8 cellular contexts compared by ENCODE assay signal in genomic region chr7:126803060-126803665, GRCh38.
A peak's percentile ranks its signal among the peaks of the same experiment; 100 is the strongest.
DNase-seq lines count a peak whose midpoint lies in the region; ATAC-seq and TF ChIP-seq lines count a peak whose summit lies in the region.

No MANE protein-coding gene starts in this region.

- H3K27me3 Mint-ChIP-seq in nephron progenitor cell (ENCODE audit: low read depth, poor library complexity): peaks cover 10% of the 10 kb centered on the region

- peak; percentile 97 for ATAC-seq in GM18868 (IDR thresholded peaks at IDR 0.05; ENCODE audit: unreplicated experiment)
- ATAC-seq in HG02973 (IDR thresholded peaks at IDR 0.05; ENCODE audit: unreplicated experiment): peak; percentile 90

- no peaks in the 10 kb centered on the region for H3K36me3 Mint-ChIP-seq in nephron progenitor cell (ENCODE audit: low read depth)

- no peak overlapping the region for H3K27ac Mint-ChIP-seq in nephron progenitor cell

- no peak overlapping the region for H3K4me3 Mint-ChIP-seq in nephron progenitor cell

- DNase-seq in COR-L47 (lab: John Stamatoyannopoulos, UW): peak; percentile 77
- peak; percentile 86 for DNase-seq in NCI-H1694 (lab: John Stamatoyannopoulos, UW)
- peak; percentile 5 for DNase-seq in T follicular helper cell (ENCODE audit: low read depth)
- DNase-seq in erythroblast (lab: John Stamatoyannopoulos, UW): peak; percentile 41 to 68
- DNase-seq in nephron progenitor cell: peak; percentile 46
- no peak for DNase-seq in effector CD8-positive, alpha-beta T cell (lab: John Stamatoyannopoulos, UW)

- TF ChIP-seq CTCF in nephron progenitor cell (IDR thresholded peaks at IDR 0.05): peak; percentile 63

- TF ChIP-seq POLR2A in erythroblast (IDR thresholded peaks at IDR 0.05; ENCODE audit: low read length): no peak

- no peaks in the 10 kb centered on the region for H3K4me1 Mint-ChIP-seq in nephron progenitor cell

- H3K9me3 Mint-ChIP-seq in nephron progenitor cell: peaks cover 9% of the 10 kb centered on the region
